8 cellular contexts compared by ENCODE assay signal in the genomic region with DNA sequence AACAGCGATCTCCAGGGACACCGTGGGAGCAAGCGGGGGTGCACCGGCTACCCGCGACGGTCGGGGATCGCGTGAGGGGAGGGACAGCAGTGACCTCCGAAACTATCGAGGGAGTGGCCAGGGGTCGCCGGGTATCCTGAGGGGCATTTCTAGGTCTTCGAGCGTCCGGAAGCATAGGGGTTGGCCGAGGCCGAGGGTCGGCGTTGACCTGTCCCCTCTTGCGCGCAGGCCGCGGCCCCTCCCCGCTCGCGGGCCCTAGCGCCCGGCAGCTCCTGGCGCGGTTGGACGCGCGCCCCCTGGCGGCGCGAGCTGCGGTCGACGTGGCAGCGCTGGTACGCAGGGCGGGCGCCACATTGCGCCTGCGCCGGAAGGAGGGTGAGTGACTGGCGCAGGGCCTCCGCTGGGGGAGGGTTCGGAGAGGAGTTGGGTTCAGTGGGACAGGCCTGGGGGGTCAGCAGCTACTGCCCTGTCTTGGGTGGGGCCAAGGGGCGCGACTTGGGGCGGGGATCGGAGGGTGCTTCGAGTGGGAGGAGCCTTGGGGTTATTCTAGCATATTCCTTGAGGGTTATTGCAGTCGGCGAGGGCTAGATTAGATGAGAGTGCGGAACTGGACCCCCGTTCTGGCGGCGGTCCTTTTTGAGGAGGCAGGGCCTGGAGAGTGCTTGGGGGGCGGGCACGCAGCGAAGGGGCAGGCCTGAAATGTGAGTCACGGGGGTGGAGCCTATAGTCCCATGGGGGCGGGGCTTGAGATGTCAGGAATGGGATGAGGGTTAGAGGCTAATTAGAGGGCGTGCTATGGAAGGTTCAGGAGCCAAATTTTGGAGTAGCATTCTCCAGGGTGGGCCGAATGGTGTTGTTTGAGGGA. TPM values are rescaled to one million over a fixed set of nuclear protein-coding genes. Genes with fewer than 3 reads are reported as not detected.
DNase-seq lines count a peak whose midpoint lies in the region; ATAC-seq and TF ChIP-seq lines count a peak whose summit lies in the region.

No MANE protein-coding gene starts in this region.

- peak overlapping the region; percentile 62 for H3K9ac ChIP-seq in fibroblast of lung (ENCODE audit: insufficient read depth, low read length)

- peak overlapping the region; percentile 72 to 84 (median 81) for H3K4me3 Mint-ChIP-seq in naive thymus-derived CD4-positive, alpha-beta T cell

- no peaks in the 10 kb centered on the region for H4K20me1 ChIP-seq in fibroblast of lung (ENCODE audit: control insufficient read depth, extremely low read depth, insufficient read depth, low read length)

- H3K4me1 Mint-ChIP-seq in naive thymus-derived CD4-positive, alpha-beta T cell: peaks cover 13 to 33% (median 26%) of the 10 kb centered on the region in 7 donors

- peak overlapping the region; percentile 40 to 57 for H3K4me3 ChIP-seq in Panc1 (ENCODE audit: low read depth in 2 of 2, low read length in 2 of 2)
- peak overlapping the region in 3 of 4 experiments; percentile 4 to 39 (median 21) for H3K4me3 ChIP-seq in fibroblast of lung (replicated peaks in 1 of 4; ENCODE audit: control extremely low read depth in 1 of 4, insufficient read depth in 1 of 4, low read depth in 3 of 4, low read length in 4 of 4)
- peak overlapping the region; percentile 50 for H3K4me3 ChIP-seq in naive thymus-derived CD4-positive, alpha-beta T cell (ENCODE audit: low read length)

- peaks cover 0 to under 1% (median 0%) of the 10 kb centered on the region in 5 donors for H3K27me3 Mint-ChIP-seq in naive thymus-derived CD4-positive, alpha-beta T cell

- intact Hi-C loops in Panc1 (cut with micrococcal nuclease; ENCODE audit: unreplicated experiment): loop anchor here (5.0 kb wide), 1 partner anchor 41 kb away; a partner anchor contains a TSS
- intact Hi-C loops in naive thymus-derived CD4-positive, alpha-beta T cell (cut with micrococcal nuclease): loop anchor here (1.0 to 10.0 kb wide), 6 partner anchors 9 to 714 kb away; a partner anchor contains a TSS

- H3K9me3 Mint-ChIP-seq in naive thymus-derived CD4-positive, alpha-beta T cell: peaks cover 0 to 2% (median 0%) of the 10 kb centered on the region in 11 donors

- H3K4me1 ChIP-seq in Panc1 (ENCODE audit: control insufficient read depth, insufficient read depth, low read length): peaks cover 28% of the 10 kb centered on the region
- H3K4me1 ChIP-seq in fibroblast of lung (ENCODE audit: control insufficient read depth, extremely low read depth, insufficient read depth, low read length): peaks cover 3% of the 10 kb centered on the region
- peaks cover 14 to 16% of the 10 kb centered on the region in 2 donors for H3K4me1 ChIP-seq in naive thymus-derived CD4-positive, alpha-beta T cell (ENCODE audit: control insufficient read depth in 2 of 2, insufficient read depth in 2 of 2, low read length in 2 of 2)

- no TSS peak for BruUV-seq in Panc1 (replicated peaks; lab: Mats Ljungman, UMichigan)

- TF ChIP-seq EP300 in Ishikawa (IDR thresholded peaks at IDR 0.05; ENCODE audit: borderline replicate concordance): no peak

- H3K27ac ChIP-seq in Panc1 (ENCODE audit: low read length): peak overlapping the region; percentile 93
- peak overlapping the region; percentile 67 for H3K27ac ChIP-seq in fibroblast of lung (ENCODE audit: insufficient read depth, low read length)
- H3K27ac ChIP-seq in naive thymus-derived CD4-positive, alpha-beta T cell (ENCODE audit: low read depth, low read length): peak overlapping the region; percentile 74

- H3K36me3 Mint-ChIP-seq in naive thymus-derived CD4-positive, alpha-beta T cell: peaks cover 0 to 3% (median 0%) of the 10 kb centered on the region in 5 donors

- peak; percentile 27; the same call in 1 of the 2 replicates for TF ChIP-seq RAD21 in Ishikawa (IDR thresholded peaks at IDR 0.05; ENCODE audit: low read depth)

- peak overlapping the region; percentile 44 for H3K4me2 ChIP-seq in fibroblast of lung (ENCODE audit: extremely low read depth, insufficient read depth, low read length)

- no peaks in the 10 kb centered on the region for H3K79me2 ChIP-seq in fibroblast of lung (ENCODE audit: control insufficient read depth, insufficient read depth, low read length)

- in situ Hi-C loops in Panc1 (cut with HindIII; ENCODE audit: low pct_unique_long_range_greater_than_20kb, low sequenced_read_pairs): no loop called here

- no peaks in the 10 kb centered on the region for H3K9me3 ChIP-seq in Panc1 (ENCODE audit: control insufficient read depth, insufficient read depth, low read depth, low read length)
- H3K9me3 ChIP-seq in fibroblast of lung (ENCODE audit: control insufficient read depth, insufficient read depth, low read depth, low read length): no peaks in the 10 kb centered on the region
- no peaks in the 10 kb centered on the region for H3K9me3 ChIP-seq in naive thymus-derived CD4-positive, alpha-beta T cell (ENCODE audit: control insufficient read depth in 2 of 3, low read length in 3 of 3)

- H3K36me3 ChIP-seq in Panc1 (ENCODE audit: control insufficient read depth, insufficient read depth, low read length): no peaks in the 10 kb centered on the region
- H3K36me3 ChIP-seq in fibroblast of lung (ENCODE audit: control insufficient read depth, insufficient read depth, low read length): no peaks in the 10 kb centered on the region
- no peaks in the 10 kb centered on the region for H3K36me3 ChIP-seq in naive thymus-derived CD4-positive, alpha-beta T cell (ENCODE audit: control insufficient read depth in 2 of 3, insufficient read depth in 3 of 3, low read length in 3 of 3)

- CTCF ChIA-PET in Panc1 (lab: Charles Lee): interaction anchor here (0.8 kb wide), 1 partner anchor 88 kb away, joined by 3 read pairs; no protein-coding TSS in a partner anchor
- CTCF ChIA-PET in naive thymus-derived CD4-positive, alpha-beta T cell (lab: Charles Lee): interaction anchor here (0.6 to 1.2 kb wide), 3 partner anchors 9 to 93 kb away, joined by 3 to 4 read pairs (median 3); no protein-coding TSS in a partner anchor

- H3K27me3 ChIP-seq in Panc1 (ENCODE audit: control insufficient read depth, insufficient read depth, low read length): no peaks in the 10 kb centered on the region
- no peaks in the 10 kb centered on the region for H3K27me3 ChIP-seq in fibroblast of lung (ENCODE audit: control insufficient read depth, insufficient read depth, low read length)
- H3K27me3 ChIP-seq in naive thymus-derived CD4-positive, alpha-beta T cell (ENCODE audit: control insufficient read depth in 2 of 2, insufficient read depth in 2 of 2, low read length in 2 of 2): no peaks in the 10 kb centered on the region

- peak overlapping the region; percentile 79 to 97 (median 92) for H3K27ac Mint-ChIP-seq in naive thymus-derived CD4-positive, alpha-beta T cell

- TF ChIP-seq CTCF in Panc1 (IDR thresholded peaks at IDR 0.05) (peak; percentile 91), fibroblast of lung (conservative IDR thresholded peaks at IDR 0.05 in 1 of 2, IDR thresholded peaks at IDR 0.05 in 1 of 2; ENCODE audit: low read depth in 1 of 2, low read length in 2 of 2) (peak in 1 of 2 donors; percentile 45)

- ATAC-seq in GM21423 (IDR thresholded peaks at IDR 0.05; ENCODE audit: unreplicated experiment) (peak; percentile 36), Panc1 (peak; percentile 77)
- ATAC-seq in naive thymus-derived CD4-positive, alpha-beta T cell: peak; percentile 74

- DNase-seq in COR-L47 (lab: John Stamatoyannopoulos, UW) (peak; percentile 72), Panc1 (ENCODE audit: low read depth, low spot score) (no peak), fibroblast of lung (ENCODE audit: low read depth in 2 of 2) (peak; percentile 65 to 85)
- DNase-seq in activated T-helper 1 cell treated with anti-CD3 and anti-CD28 coated beads, Interleukin-2, amount 50 U/mL, for 16 hours (ENCODE audit: low read depth in 1 of 2, low spot score in 1 of 2): peak; percentile 47 to 70
- DNase-seq in naive thymus-derived CD4-positive, alpha-beta T cell: peak; percentile 71 to 84 (median 80)
- DNase-seq in stimulated activated naive CD4-positive, alpha-beta T cell treated with Interleukin-2 at 50 U/mL for 16 hours (lab: John Stamatoyannopoulos, UW): peak; percentile 73

- POLR2A ChIA-PET in Panc1 (lab: Charles Lee): interaction anchor here (0.6 kb wide), 2 partner anchors 27 to 261 kb away, joined by 3 to 4 read pairs; no protein-coding TSS in a partner anchor
- POLR2A ChIA-PET in naive thymus-derived CD4-positive, alpha-beta T cell (lab: Charles Lee): interaction anchor here (1.1 kb wide), 1 partner anchor 9 kb away, joined by 3 read pairs; no protein-coding TSS in a partner anchor

- peak overlapping the region; percentile 46 for H2AFZ ChIP-seq in fibroblast of lung (ENCODE audit: low read length)

RNA-seq across cellular contexts. Expression of a gene that starts 1.2 kb away (rescaled TPM):
- 3.8 TPM for total RNA-seq in Panc1 (2021; ENCODE audit: unreplicated experiment)
- polyA plus RNA-seq in Panc1 (2012; ENCODE audit: insufficient read length): 5.1 TPM
- total RNA-seq in fibroblast of lung: 1.0 and 1.7 TPM in 2 replicates
- 0.34 and 0.40 TPM in 2 replicates for polyA plus RNA-seq in fibroblast of lung
- 0.66 and 0.88 TPM in 2 replicates for polyA plus RNA-seq in fibroblast of lung (2012)
- 0.07 TPM in 1 of 2 replicates, not detected in the other for polyA minus RNA-seq in fibroblast of lung (ENCODE audit: low replicate concordance)
- total RNA-seq in naive thymus-derived CD4-positive, alpha-beta T cell: 1 to 10 TPM; 1.5 to 2.6 (median 2.1) TPM
- 1 to 10 TPM in 1 of 2 donors, under 1 TPM in 1; 0.38 to 1.0 TPM for polyA plus RNA-seq in naive thymus-derived CD4-positive, alpha-beta T cell

RNA-seq across cellular contexts. Expression of a gene that starts 7.9 kb away (rescaled TPM):
- total RNA-seq in Panc1 (2021; ENCODE audit: unreplicated experiment): 293 TPM
- polyA plus RNA-seq in Panc1 (2012; ENCODE audit: insufficient read length): 305 TPM
- total RNA-seq in fibroblast of lung: 10.5 and 23.3 TPM in 2 replicates
- polyA plus RNA-seq in fibroblast of lung: 212 and 317 TPM in 2 replicates
- 208 and 292 TPM in 2 replicates for polyA plus RNA-seq in fibroblast of lung (2012)
- 354 and 470 TPM in 2 replicates for polyA minus RNA-seq in fibroblast of lung (ENCODE audit: low replicate concordance)
- total RNA-seq in naive thymus-derived CD4-positive, alpha-beta T cell: 100 to 1,000 TPM in 1 of 5 experiments, 10 to 100 TPM in 4; 64.2 to 132 (median 90.5) TPM
- polyA plus RNA-seq in naive thymus-derived CD4-positive, alpha-beta T cell: 100 to 1,000 TPM; 100 to 129 TPM

RNA-seq across cellular contexts. Expression of a gene that starts 22.4 kb away (rescaled TPM):
- total RNA-seq in Panc1 (2021; ENCODE audit: unreplicated experiment): 40.1 TPM
- 53.3 TPM for polyA plus RNA-seq in Panc1 (2012; ENCODE audit: insufficient read length)
- total RNA-seq in fibroblast of lung: 4.6 and 7.4 TPM in 2 replicates
- 2.7 and 3.5 TPM in 2 replicates for polyA plus RNA-seq in fibroblast of lung
- 4.5 and 5.4 TPM in 2 replicates for polyA plus RNA-seq in fibroblast of lung (2012)
- polyA minus RNA-seq in fibroblast of lung (ENCODE audit: low replicate concordance): 7.0 and 8.0 TPM in 2 replicates
- total RNA-seq in naive thymus-derived CD4-positive, alpha-beta T cell: 10 to 100 TPM in 1 of 5 experiments, 1 to 10 TPM in 4; 7.2 to 19.8 (median 9.2) TPM
- polyA plus RNA-seq in naive thymus-derived CD4-positive, alpha-beta T cell: 1 to 10 TPM; 1.4 to 4.2 TPM

RNA-seq across cellular contexts. Expression of a gene that starts 36.2 kb away (rescaled TPM):
- total RNA-seq in Panc1 (2021; ENCODE audit: unreplicated experiment): 12.4 TPM
- polyA plus RNA-seq in Panc1 (2012; ENCODE audit: insufficient read length): 19.9 TPM
- 0.17 and 0.26 TPM in 2 replicates for total RNA-seq in fibroblast of lung
- polyA plus RNA-seq in fibroblast of lung: 0.08 and 0.15 TPM in 2 replicates
- polyA plus RNA-seq in fibroblast of lung (2012): 0.31 and 0.40 TPM in 2 replicates
- not detected in 2 replicates for polyA minus RNA-seq in fibroblast of lung (ENCODE audit: low replicate concordance)
- 1 to 10 TPM in 3 of 5 experiments, under 1 TPM in 2; 0.35 to 2.2 (median 1.1) TPM for total RNA-seq in naive thymus-derived CD4-positive, alpha-beta T cell
- polyA plus RNA-seq in naive thymus-derived CD4-positive, alpha-beta T cell: under 1 TPM; 0.26 to 0.53 TPM

RNA-seq across cellular contexts. Expression of a gene that starts 40.3 kb away (rescaled TPM):
- total RNA-seq in Panc1 (2021; ENCODE audit: unreplicated experiment) (28.0 TPM), fibroblast of lung (15.7 and 19.8 TPM in 2 replicates)
- 38.7 TPM for polyA plus RNA-seq in Panc1 (2012; ENCODE audit: insufficient read length)
- 20.2 and 21.0 TPM in 2 replicates for polyA plus RNA-seq in fibroblast of lung
- 23.0 and 24.4 TPM in 2 replicates for polyA plus RNA-seq in fibroblast of lung (2012)
- 10.6 and 17.1 TPM in 2 replicates for polyA minus RNA-seq in fibroblast of lung (ENCODE audit: low replicate concordance)
- 10 to 100 TPM; 11.3 to 30.9 (median 18.9) TPM for total RNA-seq in naive thymus-derived CD4-positive, alpha-beta T cell
- 10 to 100 TPM; 30.7 to 42.4 TPM for polyA plus RNA-seq in naive thymus-derived CD4-positive, alpha-beta T cell
